In the genomic region with DNA sequence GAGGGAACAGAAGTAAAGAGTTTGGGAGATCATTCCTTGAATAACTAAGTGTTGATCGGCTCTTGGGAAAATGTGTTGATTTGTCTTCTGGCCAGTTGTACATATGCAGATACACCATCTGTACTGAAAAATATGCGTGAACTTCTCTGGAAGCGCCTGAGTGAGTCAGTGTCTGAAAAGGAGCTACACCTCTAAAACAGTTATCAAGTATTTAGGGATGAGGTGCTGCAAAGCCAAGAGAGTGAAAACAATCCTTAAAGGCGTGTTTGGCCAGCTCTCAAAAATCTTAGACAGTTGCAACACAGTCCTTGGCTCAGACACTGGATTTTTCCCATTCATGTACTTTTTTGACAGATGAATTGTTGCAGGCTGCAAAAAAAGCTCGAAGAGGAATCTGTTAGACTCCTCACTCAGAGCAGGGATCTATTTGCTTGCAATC, we compare ENCODE assay signal across 14 cellular contexts.
DNase-seq lines count a peak whose midpoint lies in the region; ATAC-seq and TF ChIP-seq lines count a peak whose summit lies in the region.
"Had no signal": no experiment of that assay in that cellular context is flagged by ENCODE, and none has a peak within 500 bp of the region (broad histone marks: within the 10 kb centered on the region; RNA-seq: fewer than 3 reads in every experiment).

No MANE protein-coding gene starts in this region.

- H3K9me3 Mint-ChIP-seq in stimulated activated memory B cell treated with anti-CD40 and anti-IgM and Interleukin-4, amounts not matched to agents 10 μg/mL and 1 μg/mL and 100 μg/mL, for 72 hours = no peaks in the 10 kb centered on the region

- TF ChIP-seq CTCF in AG09319 (IDR thresholded peaks at IDR 0.05; ENCODE audit: low read depth, low read length) (no peak), body of pancreas (IDR thresholded peaks at IDR 0.05) (no peak), psoas muscle (IDR thresholded peaks at IDR 0.05) (no peak)

- H3K4me1 ChIP-seq in body of pancreas = no peaks in the 10 kb centered on the region
- no peaks in the 10 kb centered on the region for H3K4me1 ChIP-seq in psoas muscle

- no peak overlapping the region for H3K4me3 Mint-ChIP-seq in stimulated activated memory B cell treated with anti-CD40 and anti-IgM and Interleukin-4, amounts not matched to agents 10 μg/mL and 1 μg/mL and 100 μg/mL, for 72 hours
- H3K4me3 Mint-ChIP-seq: memory B cell had no signal

- H3K36me3 Mint-ChIP-seq in stimulated activated memory B cell treated with anti-CD40 and anti-IgM and Interleukin-4, amounts not matched to agents 10 μg/mL and 1 μg/mL and 100 μg/mL, for 72 hours = no peaks in the 10 kb centered on the region

- ATAC-seq in body of pancreas (peak; percentile 18), left cardiac atrium (peak; percentile 81 to 90), psoas muscle (peak; percentile 36 to 69 (median 54)), GM19035 (IDR thresholded peaks at IDR 0.05; ENCODE audit: unreplicated experiment) (no peak)
- ATAC-seq in stimulated activated memory B cell treated with anti-CD40 and anti-IgM and Interleukin-4, amounts not matched to agents 10 μg/mL and 1 μg/mL and 100 μg/mL, for 72 hours = no peak

- H3K4me1 Mint-ChIP-seq in stimulated activated memory B cell treated with anti-CD40 and anti-IgM and Interleukin-4, amounts not matched to agents 10 μg/mL and 1 μg/mL and 100 μg/mL, for 72 hours = peaks cover 23% of the 10 kb centered on the region

- no peak for TF ChIP-seq POLR2A in body of pancreas (IDR thresholded peaks at IDR 0.05)

- no peak overlapping the region for H3K27ac ChIP-seq in body of pancreas
- H3K27ac ChIP-seq in psoas muscle = no peak overlapping the region
- H3K27ac ChIP-seq: ascending aorta had no signal

- H3K27me3 ChIP-seq in body of pancreas = no peaks in the 10 kb centered on the region
- peaks cover 0 to 9% (median 2%) of the 10 kb centered on the region in 3 donors for H3K27me3 ChIP-seq in psoas muscle (ENCODE audit: insufficient read depth in 3 of 3, low read length in 2 of 3)
- H3K27me3 ChIP-seq: ascending aorta had no signal

- WGBS in body of pancreas, 2 donors = 60 to 72% methylated on average over 5 of the region's 5 CpGs
- 10 to 24% (median 19%) methylated on average over 5 of the region's 5 CpGs for WGBS in psoas muscle, 3 donors

- DNase-seq in AG09319 (ENCODE audit: extremely low read depth, low read depth) (peak; percentile 39), body of pancreas (peak in 1 of 4 donors; percentile 20), left cardiac atrium (peak; percentile 23), psoas muscle (peak in 1 of 2 donors; percentile 19), AML-193 (lab: John Stamatoyannopoulos, UW) (no peak)
- DNase-seq in activated CD4-positive, CD25-positive, alpha-beta regulatory T cell treated with anti-CD3 and anti-CD28 coated beads, Interleukin-2, amount 50 U/mL, for 72 hours = no peak
- DNase-seq: C1 segment of cervical spinal cord, foreskin melanocyte, NCI-H2171 had no signal

- H3K9me3 ChIP-seq in body of pancreas (no peaks in the 10 kb centered on the region), psoas muscle (no peaks in the 10 kb centered on the region)
- H3K9me3 ChIP-seq: ascending aorta had no signal

- peaks cover 12% of the 10 kb centered on the region for H3K27me3 Mint-ChIP-seq in stimulated activated memory B cell treated with anti-CD40 and anti-IgM and Interleukin-4, amounts not matched to agents 10 μg/mL and 1 μg/mL and 100 μg/mL, for 72 hours

- H3K27ac Mint-ChIP-seq in stimulated activated memory B cell treated with anti-CD40 and anti-IgM and Interleukin-4, amounts not matched to agents 10 μg/mL and 1 μg/mL and 100 μg/mL, for 72 hours = no peak overlapping the region
- H3K27ac Mint-ChIP-seq: memory B cell had no signal

- H3K4me3 ChIP-seq in body of pancreas (no peak overlapping the region), psoas muscle (no peak overlapping the region)
- H3K4me3 ChIP-seq: ascending aorta, smooth muscle cell had no signal

- intact Hi-C loops in body of pancreas (cut with DNase I) (no loop called here), left cardiac atrium (cut with DNase I) (no loop called here), psoas muscle (cut with DNase I) (no loop called here)

- no peaks in the 10 kb centered on the region for H3K36me3 ChIP-seq in body of pancreas (replicated peaks in 1 of 2; ENCODE audit: insufficient read depth in 1 of 2, low read depth in 2 of 2)
- no peaks in the 10 kb centered on the region for H3K36me3 ChIP-seq in psoas muscle (ENCODE audit: insufficient read depth in 1 of 2, low read depth in 1 of 2)
- H3K36me3 ChIP-seq: ascending aorta had no signal

Comparison
In these comparisons a context has a peak if more than half of its experiments do, and no peak if none do; other contexts are left out.
1. DNase-seq: peak in AG09319 (single experiment) and left cardiac atrium (single experiment); none in AML-193 (0 of 2) and activated CD4-positive, CD25-positive, alpha-beta regulatory T cell treated with anti-CD3 and anti-CD28 coated beads, Interleukin-2, amount 50 U/mL, for 72 hours (single experiment).
2. ATAC-seq: peak in body of pancreas (single experiment), left cardiac atrium (2 of 2) and psoas muscle (4 of 4); none in GM19035 (single experiment) and stimulated activated memory B cell treated with anti-CD40 and anti-IgM and Interleukin-4, amounts not matched to agents 10 μg/mL and 1 μg/mL and 100 μg/mL, for 72 hours (single experiment).